In genomic region chr2:197575987-197576386, GRCh38 we compare ENCODE assay signal across 16 cellular contexts.
A peak's percentile ranks its signal among the peaks of the same experiment; 100 is the strongest.
DNase-seq lines count a peak whose midpoint lies in the region; ATAC-seq, FAIRE-seq and TF ChIP-seq lines count a peak whose summit lies in the region.
"Had no signal": no experiment of that assay in that cellular context is flagged by ENCODE, and none has a peak within 500 bp of the region (broad histone marks: within the 10 kb centered on the region; RNA-seq: fewer than 3 reads in every experiment).

No MANE protein-coding gene starts in this region.

- H3K9me3 ChIP-seq in PC-3 (ENCODE audit: low read length) (0 out of 2 replicates have a peak, but pooled peaks cover 7% of the 10 kb centered on the region), H1 (ENCODE audit: insufficient read depth in 2 of 2, low read depth in 1 of 2, low read length in 1 of 2) (peaks cover 27 to 37% of the 10 kb centered on the region in 2 experiments), right cardiac atrium (ENCODE audit: control insufficient read depth, low read length) (no peaks in the 10 kb centered on the region), HAP-1 (peaks cover 5% of the 10 kb centered on the region; the same call in 1 of the 2 replicates), Caco-2 (peaks cover 6% of the 10 kb centered on the region)

- CTCF ChIA-PET in PC-3 (lab: Charles Lee) (interaction anchor here (0.7 to 1.2 kb wide), 2 partner anchors 24 to 76 kb away, joined by 3 to 20 read pairs; partner anchors contain the start of gene HSPD1), H1 (lab: Charles Lee; ENCODE audit: partially characterized antibody) (interaction anchor here (0.7 to 1.8 kb wide), 3 partner anchors 9 to 131 kb away, joined by 3 to 4 read pairs (median 3); no protein-coding TSS in a partner anchor), Caco-2 (lab: Charles Lee) (no interaction called here)

- H3K23ac ChIP-seq in H1 (ENCODE audit: insufficient read length), result no peak overlapping the region

- peak; percentile 43 for DNase-seq in PC-3
- no peak for DNase-seq in H1 (ENCODE audit: low read depth in 1 of 2, low spot score in 2 of 2)
- peak in 1 of 3 donors; percentile 39 for DNase-seq in right cardiac atrium
- peak; percentile 61 for DNase-seq in skeletal muscle cell (ENCODE audit: low read depth)
- no peak for DNase-seq in HAP-1 (ENCODE audit: low spot score in 2 of 2)
- no peak for DNase-seq in Caco-2
- DNase-seq in NCI-H1105 (lab: John Stamatoyannopoulos, UW), result no peak
- no peak for DNase-seq in T-helper 2 cell treated with Interferon-gamma antibody and Interleukin-4, amounts not matched to agents 5 μg/mL and 100 μg/mL, for 36 hours (ENCODE audit: low spot score)
- DNase-seq: activated T-cell treated with anti-CD3 and anti-CD28 coated beads, Interleukin-2, amount 50 U/mL, for 24 hours; amygdala; GOT3; natural killer cell; OCI-M1; substantia nigra had no signal

- H3K9ac ChIP-seq in PC-3 (ENCODE audit: low read length), result no peak overlapping the region
- no peak overlapping the region for H3K9ac ChIP-seq in H1 (replicated peaks in 1 of 4; ENCODE audit: extremely low read depth in 1 of 4, low read depth in 3 of 4, low read length in 3 of 4)

- H3K79me2 ChIP-seq in PC-3 (ENCODE audit: low read length), result no peaks in the 10 kb centered on the region
- H3K79me2 ChIP-seq in H1 (ENCODE audit: control insufficient read depth in 1 of 2, insufficient read depth in 2 of 2, low read length in 2 of 2), result peaks cover 0 to 3% of the 10 kb centered on the region in 2 experiments; a peak in 1 of 4 replicates

- H3K4ac ChIP-seq in H1 (replicated peaks; ENCODE audit: insufficient read length, low read depth, low read length), result no peak overlapping the region

- ATAC-seq in PC-3 (peak; percentile 51), right cardiac atrium (peak; percentile 46 to 56)
- ATAC-seq: natural killer cell had no signal

- H3K27me3 ChIP-seq in PC-3 (ENCODE audit: low read length) (no peaks in the 10 kb centered on the region), H1 (replicated peaks in 1 of 4; ENCODE audit: control insufficient read depth in 3 of 4, extremely low read depth in 1 of 4, insufficient read depth in 3 of 4, low read length in 3 of 4) (no peaks in the 10 kb centered on the region; a peak in 1 of 7 replicates), right cardiac atrium (ENCODE audit: control insufficient read depth, insufficient read depth) (no peaks in the 10 kb centered on the region), HAP-1 (ENCODE audit: low read depth) (no peaks in the 10 kb centered on the region), Caco-2 (replicated peaks; ENCODE audit: control insufficient read depth, insufficient read depth, low read length) (no peaks in the 10 kb centered on the region)
- H3K27me3 ChIP-seq: heart right ventricle had no signal

- peak overlapping the region; percentile 81; the same call in 1 of the 2 replicates for H2BK5ac ChIP-seq in H1 (ENCODE audit: low read depth, low read length)

- H2AFZ ChIP-seq in PC-3 (ENCODE audit: low read length) (no peak overlapping the region), H1 (ENCODE audit: low read length) (no peak overlapping the region)

- peaks cover 6% of the 10 kb centered on the region for H3F3A ChIP-seq in PC-3 (ENCODE audit: low read length, unreplicated experiment)

- no peak overlapping the region for H2BK120ac ChIP-seq in H1 (replicated peaks; ENCODE audit: low read depth, low read length)

- no peak for FAIRE-seq in H1 (lab: Jason Lieb, UNC)
- FAIRE-seq: GM19239 had no signal

- H3K4me3 ChIP-seq in PC-3 (ENCODE audit: low read length) (no peak overlapping the region), H1 (ENCODE audit: extremely low read depth in 1 of 4, insufficient read depth in 2 of 4, low read depth in 3 of 4, low read length in 4 of 4) (no peak overlapping the region), right cardiac atrium (ENCODE audit: low read length) (no peak overlapping the region), skeletal muscle cell (ENCODE audit: low read depth, low read length) (no peak overlapping the region), HAP-1 (no peak overlapping the region), Caco-2 (ENCODE audit: low read depth, low read length) (no peak overlapping the region)
- H3K4me3 ChIP-seq: heart right ventricle had no signal

- TF ChIP-seq EP300 in H1 (IDR thresholded peaks at IDR 0.05; ENCODE audit: borderline replicate concordance in 1 of 2, low read depth in 2 of 2, low read length in 2 of 2), result no peak

- H3K23me2 ChIP-seq in H1 (ENCODE audit: low read depth, low read length), result no peaks in the 10 kb centered on the region; the same call in 1 of the 2 replicates

- POLR2A ChIA-PET in PC-3 (lab: Charles Lee; ENCODE audit: unreplicated experiment), result interaction anchor here (0.7 to 1.7 kb wide), 2 partner anchors 76 to 1849 kb away, joined by 4 to 7 read pairs; partner anchors contain the start of genes HSPD1 and HSPE1
- POLR2A ChIA-PET in H1 (lab: Charles Lee; ENCODE audit: partially characterized antibody), result interaction anchor here (1.2 to 3.5 kb wide), 5 partner anchors 9 to 76 kb away, joined by 3 to 23 read pairs (median 7); partner anchors contain the start of genes HSPD1, HSPE1 and MOB4
- POLR2A ChIA-PET in Caco-2 (lab: Charles Lee), result no interaction called here

- H3K36me3 ChIP-seq in PC-3 (ENCODE audit: low read depth, low read length) (no peaks in the 10 kb centered on the region; the same call in 1 of the 2 replicates), H1 (ENCODE audit: control insufficient read depth in 2 of 4, insufficient read depth in 4 of 4, low read length in 3 of 4) (peaks cover 0 to 29% (median 3%) of the 10 kb centered on the region in 4 experiments; a peak in 4 of 8 replicates), HAP-1 (replicated peaks) (no peaks in the 10 kb centered on the region), Caco-2 (ENCODE audit: control insufficient read depth, insufficient read depth, low read length) (peaks cover 2% of the 10 kb centered on the region; the same call in 1 of the 2 replicates)

- H3K4me1 Mint-ChIP-seq in Caco-2 (ENCODE audit: low read depth, unreplicated experiment), result no peaks in the 10 kb centered on the region
- no peaks in the 10 kb centered on the region for H3K4me1 Mint-ChIP-seq in T-helper 2 cell treated with Interferon-gamma antibody and Interleukin-4, amounts not matched to agents 5 μg/mL and 100 μg/mL, for 36 hours (ENCODE audit: low read depth)
- H3K4me1 Mint-ChIP-seq: natural killer cell had no signal

- peak overlapping the region; percentile 84; the same call in 1 of the 2 replicates for H2BK20ac ChIP-seq in H1 (ENCODE audit: low read length)

- no peak overlapping the region for H3K56ac ChIP-seq in H1 (replicated peaks; ENCODE audit: insufficient read length, low read depth, low read length)

- no peak overlapping the region for H3K18ac ChIP-seq in H1 (ENCODE audit: extremely low read depth, low read length)

- no peak overlapping the region for H3K4me3 Mint-ChIP-seq in Caco-2 (ENCODE audit: unreplicated experiment)
- H3K4me3 Mint-ChIP-seq in T-helper 2 cell treated with Interferon-gamma antibody and Interleukin-4, amounts not matched to agents 5 μg/mL and 100 μg/mL, for 36 hours, result no peak overlapping the region
- H3K4me3 Mint-ChIP-seq: activated T-cell treated with anti-CD3 and anti-CD28 coated beads, Interleukin-2, amount 50 U/mL, for 24 hours; natural killer cell had no signal

- no peak for TF ChIP-seq RAD21 in H1 (IDR thresholded peaks at IDR 0.05 in 1 of 2, conservative IDR thresholded peaks at IDR 0.05 in 1 of 2; ENCODE audit: low read depth in 2 of 2, low read length in 2 of 2)

- H4K91ac ChIP-seq in H1 (replicated peaks; ENCODE audit: insufficient read length, low read length), result peak overlapping the region; percentile 88

- no peak overlapping the region for H3K27ac Mint-ChIP-seq in Caco-2 (ENCODE audit: unreplicated experiment)
- H3K27ac Mint-ChIP-seq in T-helper 2 cell treated with Interferon-gamma antibody and Interleukin-4, amounts not matched to agents 5 μg/mL and 100 μg/mL, for 36 hours, result no peak overlapping the region
- H3K27ac Mint-ChIP-seq: activated T-cell treated with anti-CD3 and anti-CD28 coated beads, Interleukin-2, amount 50 U/mL, for 24 hours; natural killer cell had no signal

- no peaks in the 10 kb centered on the region for H4K20me1 ChIP-seq in PC-3 (ENCODE audit: low read length)
- H4K20me1 ChIP-seq in H1 (replicated peaks in 1 of 2; ENCODE audit: control insufficient read depth in 1 of 2, insufficient read depth in 2 of 2, low read length in 2 of 2), result no peaks in the 10 kb centered on the region

- no peak overlapping the region for H3K14ac ChIP-seq in H1 (ENCODE audit: insufficient read length)

- WGBS in H1 (ENCODE audit: extremely low coverage in 1 of 2, insufficient coverage in 1 of 2, insufficient read length in 1 of 2, insufficient replicate concordance in 2 of 2, low coverage in 1 of 2, low lambda C conversion rate in 2 of 2, missing lambda C conversion rate in 1 of 2), 2 experiments, result 90% methylated on average over 2 of the region's 2 CpGs; no CpG with 5 or more reads in 1 of the 2 experiments
- WGBS in right cardiac atrium, result 92% methylated on average over 2 of the region's 2 CpGs

- peaks cover 24% of the 10 kb centered on the region for H3K36me3 Mint-ChIP-seq in Caco-2 (ENCODE audit: insufficient read depth, unreplicated experiment)
- H3K36me3 Mint-ChIP-seq in T-helper 2 cell treated with Interferon-gamma antibody and Interleukin-4, amounts not matched to agents 5 μg/mL and 100 μg/mL, for 36 hours (ENCODE audit: low read depth), result peaks cover 27% of the 10 kb centered on the region
- H3K36me3 Mint-ChIP-seq: natural killer cell had no signal

- BruUV-seq in PC-3 (replicated peaks; lab: Mats Ljungman, UMichigan), result no TSS peak
- no TSS peak for BruUV-seq in Caco-2 (replicated peaks; lab: Mats Ljungman, UMichigan)

- no peaks in the 10 kb centered on the region for H3K9me2 ChIP-seq in PC-3 (replicated peaks; ENCODE audit: low read length)

- H2BK15ac ChIP-seq in H1 (ENCODE audit: low read length), result no peak overlapping the region

- no peaks in the 10 kb centered on the region for H3K79me1 ChIP-seq in H1 (ENCODE audit: low read depth, low read length)

- H3K27me3 Mint-ChIP-seq in Caco-2 (ENCODE audit: insufficient read depth, unreplicated experiment), result no peaks in the 10 kb centered on the region
- no peaks in the 10 kb centered on the region for H3K27me3 Mint-ChIP-seq in T-helper 2 cell treated with Interferon-gamma antibody and Interleukin-4, amounts not matched to agents 5 μg/mL and 100 μg/mL, for 36 hours (ENCODE audit: low read depth)
- H3K27me3 Mint-ChIP-seq: activated T-cell treated with anti-CD3 and anti-CD28 coated beads, Interleukin-2, amount 50 U/mL, for 24 hours had no signal

- H3K27ac ChIP-seq in PC-3 (ENCODE audit: low read length) (peak overlapping the region; percentile 12; the same call in 1 of the 2 replicates), H1 (ENCODE audit: low read depth, low read length) (no peak overlapping the region), right cardiac atrium (ENCODE audit: low read length) (no peak overlapping the region)

- H3K4me2 ChIP-seq in PC-3 (ENCODE audit: low read length) (peak overlapping the region; percentile 13; the same call in 1 of the 2 replicates), H1 (ENCODE audit: insufficient read depth in 1 of 2, low read depth in 2 of 2, low read length in 2 of 2) (no peak overlapping the region)

- H4K5ac ChIP-seq in H1 (ENCODE audit: insufficient read length, low read depth, low read length), result no peak overlapping the region

- no peak overlapping the region for H2AK5ac ChIP-seq in H1 (ENCODE audit: low read depth, low read length)

- H3K4me1 ChIP-seq in PC-3 (ENCODE audit: insufficient read depth, low read length) (peaks cover 22% of the 10 kb centered on the region), H1 (replicated peaks in 1 of 4; ENCODE audit: control insufficient read depth in 3 of 4, insufficient read depth in 4 of 4, low read length in 3 of 4) (peaks cover 0 to 17% (median 5%) of the 10 kb centered on the region in 4 experiments; a peak in 4 of 7 replicates), right cardiac atrium (ENCODE audit: control insufficient read depth, insufficient read depth, low read length) (no peaks in the 10 kb centered on the region), HAP-1 (no peaks in the 10 kb centered on the region), Caco-2 (no peaks in the 10 kb centered on the region)

- TF ChIP-seq POLR2A in H1 (IDR thresholded peaks at IDR 0.05; ENCODE audit: control extremely low read depth in 1 of 2, low read depth in 2 of 2, low read length in 2 of 2), result no peak

- in situ Hi-C loops in HAP-1 (cut with MboI; ENCODE audit: low sequenced_read_pairs), result no loop called here

- no peak overlapping the region for H4K8ac ChIP-seq in H1 (ENCODE audit: extremely low read depth, insufficient read depth, low read length)

- intact Hi-C loops in PC-3 (cut with micrococcal nuclease), result loop anchor here (1.0 to 5.0 kb wide), 3 partner anchors 37 to 129 kb away; partner anchors contain the start of genes MARS2 and MOB4
- intact Hi-C loops in right cardiac atrium (cut with DNase I), result no loop called here
- intact Hi-C loops in Caco-2 (cut with micrococcal nuclease; ENCODE audit: unreplicated experiment), result no loop called here

- no peak for TF ChIP-seq CTCF in PC-3 (conservative IDR thresholded peaks at IDR 0.05; ENCODE audit: low read depth, low read length)
- no peak for TF ChIP-seq CTCF in H1 (IDR thresholded peaks at IDR 0.05; ENCODE audit: control extremely low read depth in 1 of 3, insufficient read depth in 1 of 3, low read depth in 1 of 3, low read length in 3 of 3)
- no peak for TF ChIP-seq CTCF in Caco-2 (IDR thresholded peaks at IDR 0.05; ENCODE audit: insufficient read depth in 1 of 2, low read depth in 1 of 2, low read length in 1 of 2, severe bottlenecking in 1 of 2, unreplicated experiment in 1 of 2)

- H3K9me3 Mint-ChIP-seq in Caco-2 (ENCODE audit: unreplicated experiment), result peaks cover 25% of the 10 kb centered on the region
- peaks cover 31% of the 10 kb centered on the region for H3K9me3 Mint-ChIP-seq in T-helper 2 cell treated with Interferon-gamma antibody and Interleukin-4, amounts not matched to agents 5 μg/mL and 100 μg/mL, for 36 hours
- H3K9me3 Mint-ChIP-seq: natural killer cell had no signal

- H2BK12ac ChIP-seq in H1 (ENCODE audit: low read depth, low read length), result peak overlapping the region; percentile 98; the same call in 1 of the 2 replicates

Comparison
In these comparisons a context has a peak if more than half of its experiments do, and no peak if none do; other contexts are left out.
1. DNase-seq: peak in PC-3 (single experiment) and skeletal muscle cell (single experiment); none in H1 (0 of 2), HAP-1 (0 of 2), Caco-2 (0 of 2), NCI-H1105 (single experiment) and T-helper 2 cell treated with Interferon-gamma antibody and Interleukin-4, amounts not matched to agents 5 μg/mL and 100 μg/mL, for 36 hours (single experiment).